ENCODE assay signal across 2 cellular contexts in genomic region chr16:15378194-15378593, GRCh38. TPM values are rescaled to one million over a fixed set of nuclear protein-coding genes. Genes with fewer than 3 reads are reported as not detected.
"Had no signal": no experiment of that assay in that cellular context is flagged by ENCODE, and none has a peak within 500 bp of the region (broad histone marks: within the 10 kb centered on the region; RNA-seq: fewer than 3 reads in every experiment).

NPIPA5 (minus strand) TSS chr16:15378294; CDS start chr16:15378294, 0 bp downstream.

RNA-seq across cellular contexts. Expression of gene NPIPA5, which starts in this region (rescaled TPM):
- total RNA-seq: hepatocyte, smooth muscle cell had no signal
